In the genomic region with DNA sequence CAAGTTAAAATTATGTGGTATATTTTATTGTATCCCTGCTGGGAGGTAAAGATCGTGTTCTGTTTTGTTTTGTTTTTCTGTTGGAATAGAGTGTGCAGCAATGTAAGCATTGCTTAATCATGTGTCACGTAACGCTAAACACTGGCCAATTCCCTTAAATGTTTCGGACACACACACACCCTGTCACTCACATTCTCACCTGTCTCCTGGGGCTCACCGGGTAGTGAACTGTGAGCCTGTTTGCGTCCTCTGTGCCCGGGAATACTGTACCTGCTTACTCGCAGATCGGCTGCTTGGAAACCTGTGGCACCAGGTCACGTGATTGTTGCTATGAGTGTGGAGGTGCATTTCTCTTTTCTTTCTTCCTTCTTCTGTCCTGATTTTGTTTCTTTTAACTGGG, we compare ENCODE assay signal across 12 cellular contexts.
A peak's percentile ranks its signal among the peaks of the same experiment; 100 is the strongest.
DNase-seq lines count a peak whose midpoint lies in the region; ATAC-seq, FAIRE-seq and TF ChIP-seq lines count a peak whose summit lies in the region.
"Had no signal": no experiment of that assay in that cellular context is flagged by ENCODE, and none has a peak within 500 bp of the region (broad histone marks: within the 10 kb centered on the region; RNA-seq: fewer than 3 reads in every experiment).

No MANE protein-coding gene starts in this region.

- in situ Hi-C loops in transverse colon (cut with MboI; ENCODE audit: low pct_ligation_motif_present in 1 of 4, low pct_unique_long_range_greater_than_20kb in 1 of 4, low sequenced_read_pairs in 3 of 4): no loop called here

- H3K9me3 ChIP-seq in lower lobe of right lung (no peaks in the 10 kb centered on the region), transverse colon (no peaks in the 10 kb centered on the region)

- H3K27me3 ChIP-seq in bronchial epithelial cell (ENCODE audit: control insufficient read depth, insufficient read depth, low read length): no peaks in the 10 kb centered on the region
- no peaks in the 10 kb centered on the region for H3K27me3 ChIP-seq in lower lobe of right lung (ENCODE audit: low read depth)
- H3K27me3 ChIP-seq in transverse colon: no peaks in the 10 kb centered on the region

- WGBS in transverse colon (ENCODE audit: low coverage in 1 of 2), 2 donors: 44 to 60% methylated on average over 10 of the region's 10 CpGs

- TF ChIP-seq CTCF in bronchial epithelial cell (IDR thresholded peaks at IDR 0.05; ENCODE audit: insufficient read depth, low read length, severe bottlenecking) (no peak), lower lobe of right lung (IDR thresholded peaks at IDR 0.05) (no peak), transverse colon (IDR thresholded peaks at IDR 0.05) (no peak)

- H3K27ac ChIP-seq in lower lobe of right lung (no peak overlapping the region), transverse colon (peak overlapping the region; percentile 68 to 80 (median 76))

- intact Hi-C loops in lower lobe of right lung (cut with DNase I) (no loop called here), transverse colon (cut with DNase I; ENCODE audit: low total_unique reads) (no loop called here), posterior vena cava (cut with DNase I) (no loop called here)

- ATAC-seq in lower lobe of right lung (peak; percentile 44 to 59), HG03175 (IDR thresholded peaks at IDR 0.05; ENCODE audit: unreplicated experiment) (no peak)

- TF ChIP-seq EP300 in transverse colon (IDR thresholded peaks at IDR 0.05; ENCODE audit: low read depth): no peak

- H3K4me3 ChIP-seq in bronchial epithelial cell (ENCODE audit: low read depth, low read length) (peak overlapping the region; percentile 13), lower lobe of right lung (no peak overlapping the region), transverse colon (peak overlapping the region in 1 of 4 donors; percentile 12)

- no peak for FAIRE-seq in bronchial epithelial cell (lab: Jason Lieb, UNC)

- no peaks in the 10 kb centered on the region for H3K4me1 ChIP-seq in lower lobe of right lung
- H3K4me1 ChIP-seq in transverse colon: peaks cover 0 to 23% (median 4%) of the 10 kb centered on the region in 4 donors

- peaks cover 3% of the 10 kb centered on the region for H3K36me3 ChIP-seq in bronchial epithelial cell (ENCODE audit: control insufficient read depth, insufficient read depth, low read length)
- H3K36me3 ChIP-seq in lower lobe of right lung: peaks cover 57% of the 10 kb centered on the region
- H3K36me3 ChIP-seq in transverse colon: peaks cover 0 to 6% (median 0%) of the 10 kb centered on the region in 4 donors

- DNase-seq in NCI-H2029 (lab: John Stamatoyannopoulos, UW) (peak; percentile 19), NCI-H2029 treated with DMSO at 0.1 percent for 48 hours (lab: John Stamatoyannopoulos, UW) (no peak), bronchial epithelial cell (ENCODE audit: low read depth) (peak; percentile 78), lower lobe of right lung (no peak), transverse colon (peak; percentile 58), posterior vena cava (ENCODE audit: low spot score) (no peak)
- no peak for DNase-seq in activated naive CD4-positive, alpha-beta T cell treated with anti-CD3 and anti-CD28 coated beads, Interleukin-2, amount 50 U/mL, for 16 hours
- DNase-seq: activated CD4-positive, alpha-beta T cell treated with anti-CD3 and anti-CD28 coated beads, Interleukin-2, amount 10 ng/mL, durations not matched to agents 7 days and 5 days; hypothalamus; NCI-H446 treated with DMSO at 0.1 percent for 48 hours; SW 1271 had no signal

- no peak for TF ChIP-seq POLR2A in transverse colon (IDR thresholded peaks at IDR 0.05)

Comparison
In these comparisons a context has a peak if more than half of its experiments do, and no peak if none do; other contexts are left out.
1. DNase-seq: peak in NCI-H2029 (single experiment), bronchial epithelial cell (single experiment) and transverse colon (single experiment); none in NCI-H2029 treated with DMSO at 0.1 percent for 48 hours (single experiment), lower lobe of right lung (single experiment), activated naive CD4-positive, alpha-beta T cell treated with anti-CD3 and anti-CD28 coated beads, Interleukin-2, amount 50 U/mL, for 16 hours (single experiment) and posterior vena cava (single experiment).